Comparison of ENCODE assay signal across 1 cellular context in genomic region chr5:145682197-145682895, GRCh38.
TF ChIP-seq lines count a peak whose summit lies in the region.

No MANE protein-coding gene starts in this region.

TF ChIP-seq in K562, 482 proteins besides CTCF, POLR2A, EP300 and RAD21:
- TF ChIP-seq, protein P1, sequence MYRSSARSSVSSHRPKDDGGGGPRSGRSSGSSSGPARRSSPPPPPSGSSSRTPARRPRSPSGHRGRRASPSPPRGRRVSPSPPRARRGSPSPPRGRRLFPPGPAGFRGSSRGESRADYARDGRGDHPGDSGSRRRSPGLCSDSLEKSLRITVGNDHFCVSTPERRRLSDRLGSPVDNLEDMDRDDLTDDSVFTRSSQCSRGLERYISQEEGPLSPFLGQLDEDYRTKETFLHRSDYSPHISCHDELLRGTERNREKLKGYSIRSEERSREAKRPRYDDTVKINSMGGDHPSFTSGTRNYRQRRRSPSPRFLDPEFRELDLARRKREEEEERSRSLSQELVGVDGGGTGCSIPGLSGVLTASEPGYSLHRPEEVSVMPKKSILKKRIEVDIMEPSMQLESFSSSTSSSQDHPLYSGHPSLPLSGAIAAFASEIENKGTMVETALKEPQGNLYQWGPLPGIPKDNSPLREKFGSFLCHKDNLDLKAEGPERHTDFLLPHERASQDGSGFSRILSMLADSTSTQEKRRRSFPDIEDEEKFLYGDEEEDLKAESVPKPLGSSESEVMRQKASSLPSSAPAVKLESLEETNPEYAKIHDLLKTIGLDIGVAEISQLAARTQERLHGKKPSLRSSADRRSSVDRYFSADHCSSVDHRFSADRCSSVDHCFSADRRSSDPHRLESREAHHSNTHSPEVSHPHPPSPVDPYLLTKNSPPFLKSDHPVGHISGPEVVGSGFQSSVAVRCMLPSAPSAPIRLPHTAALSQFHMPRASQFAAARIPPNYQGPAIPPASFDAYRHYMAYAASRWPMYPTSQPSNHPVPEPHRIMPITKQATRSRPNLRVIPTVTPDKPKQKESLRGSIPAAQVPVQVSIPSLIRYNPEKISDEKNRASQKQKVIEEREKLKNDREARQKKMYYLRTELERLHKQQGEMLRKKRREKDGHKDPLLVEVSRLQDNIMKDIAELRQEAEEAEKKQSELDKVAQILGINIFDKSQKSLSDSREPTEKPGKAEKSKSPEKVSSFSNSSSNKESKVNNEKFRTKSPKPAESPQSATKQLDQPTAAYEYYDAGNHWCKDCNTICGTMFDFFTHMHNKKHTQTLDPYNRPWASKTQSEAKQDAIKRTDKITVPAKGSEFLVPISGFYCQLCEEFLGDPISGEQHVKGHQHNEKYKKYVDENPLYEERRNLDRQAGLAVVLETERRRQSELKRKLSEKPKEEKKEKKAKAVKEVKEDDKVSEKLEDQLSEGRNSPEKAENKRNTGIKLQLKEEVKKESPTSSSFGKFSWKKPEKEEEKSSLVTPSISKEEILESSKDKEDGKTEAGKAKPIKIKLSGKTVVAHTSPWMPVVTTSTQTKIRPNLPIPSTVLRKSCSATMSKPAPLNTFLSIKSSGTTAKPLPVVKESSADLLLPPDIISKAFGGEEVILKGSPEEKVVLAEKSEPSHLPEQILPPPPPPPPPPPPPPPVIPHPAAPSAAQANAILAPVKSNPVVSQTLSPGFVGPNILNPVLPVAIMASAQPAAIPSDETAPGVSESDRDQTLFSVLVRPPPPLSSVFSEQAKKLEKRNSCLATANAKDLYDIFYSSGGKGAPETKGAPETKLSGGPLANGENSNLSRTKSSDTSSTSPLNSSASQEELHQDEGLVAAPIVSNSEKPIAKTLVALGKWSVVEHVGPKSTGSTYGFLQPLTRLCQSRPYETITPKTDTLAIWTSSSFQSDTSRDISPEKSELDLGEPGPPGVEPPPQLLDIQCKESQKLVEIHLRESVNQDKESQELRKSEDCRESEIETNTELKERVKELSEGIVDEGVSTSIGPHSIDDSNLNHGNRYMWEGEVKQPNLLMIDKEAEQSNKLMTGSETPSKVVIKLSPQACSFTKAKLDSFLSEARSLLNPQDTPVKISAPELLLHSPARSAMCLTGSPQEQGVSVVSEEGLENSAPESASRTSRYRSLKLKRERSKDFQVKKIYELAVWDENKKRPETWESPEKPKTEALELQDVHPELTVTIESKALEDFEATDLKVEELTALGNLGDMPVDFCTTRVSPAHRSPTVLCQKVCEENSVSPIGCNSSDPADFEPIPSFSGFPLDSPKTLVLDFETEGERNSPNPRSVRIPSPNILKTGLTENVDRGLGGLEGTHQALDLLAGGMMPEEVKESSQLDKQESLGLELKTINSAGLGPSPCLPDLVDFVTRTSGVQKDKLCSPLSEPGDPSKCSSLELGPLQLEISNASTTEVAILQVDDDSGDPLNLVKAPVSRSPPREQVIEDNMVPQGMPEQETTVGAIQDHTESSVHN (IDR thresholded peaks at IDR 0.05; ENCODE audit: borderline replicate concordance in 1 of 2, low read depth in 1 of 2) = no peak
- TF ChIP-seq ZNF217 (CRISPR knock-in tag; IDR thresholded peaks at IDR 0.05) (no peak), U2AF1 (optimal IDR thresholded peaks at IDR 0.05; ENCODE audit: low read depth, low read length) (no peak), MYC (IDR thresholded peaks at IDR 0.05; ENCODE audit: low read depth, low read length) (no peak), MYC (CRISPR knock-in tag; IDR thresholded peaks at IDR 0.05; ENCODE audit: borderline replicate concordance, low read depth) (no peak), ZNF589 (CRISPR knock-in tag; IDR thresholded peaks at IDR 0.05; ENCODE audit: low read depth) (0 out of 2 replicates have a peak, but pooled peaks have one; percentile 14), ZNF512 (tag; IDR thresholded peaks at IDR 0.05) (peak; percentile 81; the same call in 1 of the 2 replicates), SMAD4 (CRISPR knock-in tag; conservative IDR thresholded peaks at IDR 0.05) (peak; percentile 23; the same call in 1 of the 2 replicates), PATZ1 (CRISPR knock-in tag; IDR thresholded peaks at IDR 0.05; ENCODE audit: borderline replicate concordance) (no peak), MECOM (CRISPR knock-in tag; IDR thresholded peaks at IDR 0.05) (0 out of 2 replicates have a peak, but pooled peaks have one; percentile 54)
- TF ChIP-seq, protein P2, sequence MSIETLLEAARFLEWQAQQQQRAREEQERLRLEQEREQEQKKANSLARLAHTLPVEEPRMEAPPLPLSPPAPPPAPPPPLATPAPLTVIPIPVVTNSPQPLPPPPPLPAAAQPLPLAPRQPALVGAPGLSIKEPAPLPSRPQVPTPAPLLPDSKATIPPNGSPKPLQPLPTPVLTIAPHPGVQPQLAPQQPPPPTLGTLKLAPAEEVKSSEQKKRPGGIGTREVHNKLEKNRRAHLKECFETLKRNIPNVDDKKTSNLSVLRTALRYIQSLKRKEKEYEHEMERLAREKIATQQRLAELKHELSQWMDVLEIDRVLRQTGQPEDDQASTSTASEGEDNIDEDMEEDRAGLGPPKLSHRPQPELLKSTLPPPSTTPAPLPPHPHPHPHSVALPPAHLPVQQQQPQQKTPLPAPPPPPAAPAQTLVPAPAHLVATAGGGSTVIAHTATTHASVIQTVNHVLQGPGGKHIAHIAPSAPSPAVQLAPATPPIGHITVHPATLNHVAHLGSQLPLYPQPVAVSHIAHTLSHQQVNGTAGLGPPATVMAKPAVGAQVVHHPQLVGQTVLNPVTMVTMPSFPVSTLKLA (conservative IDR thresholded peaks at IDR 0.05) = no peak
